ENCODE assay signal across 21 cellular contexts in the genomic region with DNA sequence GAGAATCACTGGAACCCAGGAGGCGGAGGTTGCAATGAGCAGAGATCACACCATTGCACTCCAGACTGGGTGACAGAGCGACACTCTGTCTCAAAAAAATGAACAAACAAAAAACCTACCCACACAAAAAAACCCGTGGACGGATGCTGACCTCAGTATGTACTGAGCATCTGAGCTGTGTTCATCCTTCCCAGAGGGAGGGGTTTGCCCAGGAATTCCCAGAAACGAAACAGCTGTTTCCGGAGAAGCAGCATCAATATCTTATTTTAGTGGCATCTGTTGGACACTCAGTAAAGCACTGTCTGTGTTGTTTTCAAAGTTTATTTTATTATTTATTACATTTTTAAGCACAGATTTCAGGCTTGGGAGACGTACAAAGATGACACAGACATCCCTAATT.
"Had no signal": no experiment of that assay in that cellular context is flagged by ENCODE, and none has a peak within 500 bp of the region (broad histone marks: within the 10 kb centered on the region; RNA-seq: fewer than 3 reads in every experiment).

No MANE protein-coding gene starts in this region.

- H3K9me3 Mint-ChIP-seq: memory B cell; nephron; neural progenitor cell; stimulated activated effector memory CD8-positive, alpha-beta T cell treated with anti-CD3 and anti-CD28 coated beads, Interleukin-12 subunit alpha, Interleukin-12 subunit beta, amount 100 ng/mL, for 72 hours had no signal

- DNase-seq: dorsolateral prefrontal cortex; effector CD4-positive, alpha-beta T cell; gastrocnemius medialis; head of caudate nucleus; naive thymus-derived CD4-positive, alpha-beta T cell; stimulated activated CD4-positive, alpha-beta T cell treated with anti-CD3 and anti-CD28 coated beads, Interleukin-2, amount 100 ng/mL, for 24 hours; stimulated activated CD4-positive, alpha-beta T cell treated with anti-CD3 and anti-CD28 coated beads, Interleukin-4, amount 100 ng/mL, for 24 hours; stimulated activated naive CD4-positive, alpha-beta T cell treated with Interleukin-2 at 50 U/mL for 16 hours; stomach; tibial artery had no signal

- H3K36me3 ChIP-seq: gastrocnemius medialis, neural progenitor cell, stomach, tibial artery, upper lobe of left lung had no signal

- H3K27me3 Mint-ChIP-seq: progenitor cell of endocrine pancreas had no signal

- H3K9ac ChIP-seq: neural progenitor cell, parathyroid adenoma had no signal

- H3K4me1 Mint-ChIP-seq: neural progenitor cell had no signal

- H3K36me3 Mint-ChIP-seq: memory B cell; neural progenitor cell; stimulated activated effector memory CD8-positive, alpha-beta T cell treated with anti-CD3 and anti-CD28 coated beads, Interleukin-12 subunit alpha, Interleukin-12 subunit beta, amount 100 ng/mL, for 72 hours had no signal

- H3K4me2 ChIP-seq: neural progenitor cell had no signal

- H3K4me3 Mint-ChIP-seq: memory B cell; naive thymus-derived CD4-positive, alpha-beta T cell; nephron; neural progenitor cell; stimulated activated effector memory CD8-positive, alpha-beta T cell treated with anti-CD3 and anti-CD28 coated beads, Interleukin-12 subunit alpha, Interleukin-12 subunit beta, amount 100 ng/mL, for 72 hours had no signal

- H3K9me3 ChIP-seq: gastrocnemius medialis, stomach, tibial artery, upper lobe of left lung had no signal

- H3K79me2 ChIP-seq: parathyroid adenoma had no signal

- H3K27me3 ChIP-seq: dorsolateral prefrontal cortex, gastrocnemius medialis, neural progenitor cell, stomach, tibial artery, upper lobe of left lung had no signal

- H2AFZ ChIP-seq: neural progenitor cell, parathyroid adenoma had no signal

- H3K27ac ChIP-seq: dorsolateral prefrontal cortex, gastrocnemius medialis, neural progenitor cell, parathyroid adenoma, stomach, tibial artery, upper lobe of left lung had no signal

- H3K27ac Mint-ChIP-seq: memory B cell; naive thymus-derived CD4-positive, alpha-beta T cell; nephron; neural progenitor cell; progenitor cell of endocrine pancreas; stimulated activated effector memory CD8-positive, alpha-beta T cell treated with anti-CD3 and anti-CD28 coated beads, Interleukin-12 subunit alpha, Interleukin-12 subunit beta, amount 100 ng/mL, for 72 hours had no signal

- H3K4me3 ChIP-seq: dorsolateral prefrontal cortex, gastrocnemius medialis, lung, neural progenitor cell, stomach, tibial artery, upper lobe of left lung had no signal

- H3K4me1 ChIP-seq: neural progenitor cell, stomach, tibial artery, upper lobe of left lung had no signal

- FAIRE-seq: colon, keratinocyte, urothelium cell line had no signal
